In genomic region chr2:55961318-55961911, GRCh38 we compare ENCODE assay signal across 8 cellular contexts. TPM values are rescaled to one million over a fixed set of nuclear protein-coding genes. Genes with fewer than 3 reads are reported as not detected.
A peak's percentile ranks its signal among the peaks of the same experiment; 100 is the strongest.
DNase-seq lines count a peak whose midpoint lies in the region; ATAC-seq and TF ChIP-seq lines count a peak whose summit lies in the region.

No MANE protein-coding gene starts in this region.

- no peaks in the 10 kb centered on the region for H3K9me3 ChIP-seq in SJSA1 (replicated peaks)
- no peaks in the 10 kb centered on the region for H3K9me3 ChIP-seq in gastrocnemius medialis
- H3K9me3 ChIP-seq in CD8-positive, alpha-beta memory T cell (ENCODE audit: low read length): no peaks in the 10 kb centered on the region

- H3K27ac ChIP-seq in 22Rv1 (no peak overlapping the region), SJSA1 (peak overlapping the region; percentile 52), gastrocnemius medialis (no peak overlapping the region)
- no peak overlapping the region for H3K27ac ChIP-seq in CD8-positive, alpha-beta memory T cell (ENCODE audit: low read depth, low read length)

- no peak for TF ChIP-seq POLR2A in gastrocnemius medialis (IDR thresholded peaks at IDR 0.05)

- TF ChIP-seq CTCF in 22Rv1 (IDR thresholded peaks at IDR 0.05): peak; percentile 85
- peak; percentile 46 for TF ChIP-seq CTCF in GM10266 (IDR thresholded peaks at IDR 0.05; ENCODE audit: control insufficient read depth, insufficient read depth, low read depth, missing control alignments)
- TF ChIP-seq CTCF in gastrocnemius medialis (IDR thresholded peaks at IDR 0.05 in 4 of 5, conservative IDR thresholded peaks at IDR 0.05 in 1 of 5): peak in 3 of 5 experiments; percentile 17 to 51 (median 33)

- in situ Hi-C loops in gastrocnemius medialis (cut with MboI; ENCODE audit: low sequenced_read_pairs in 4 of 4): loop anchor here in 3 of 4 donors (25.0 kb wide), 1 partner anchor 199 kb away; no protein-coding TSS in a partner anchor

- H3K27me3 ChIP-seq in SJSA1 (replicated peaks) (no peaks in the 10 kb centered on the region), gastrocnemius medialis (no peaks in the 10 kb centered on the region)
- H3K27me3 ChIP-seq in CD8-positive, alpha-beta memory T cell (ENCODE audit: insufficient read depth, low read length, poor library complexity, severe bottlenecking): no peaks in the 10 kb centered on the region

- DNase-seq in GM10266 (ENCODE audit: extremely low spot score) (peak; percentile 30), SJSA1 (ENCODE audit: low read depth in 1 of 2, low spot score in 2 of 2) (peak in 1 of 2 experiments; percentile 62), fibroblast of the conjunctiva (ENCODE audit: low read depth) (peak; percentile 65), gastrocnemius medialis (no peak)
- DNase-seq in activated CD4-positive, alpha-beta T cell treated with anti-CD3 and anti-CD28 coated beads, Interleukin-2, amount 10 ng/mL, durations not matched to agents 7 days and 5 days: no peak
- DNase-seq in CD8-positive, alpha-beta memory T cell: no peak

- CTCF ChIA-PET in activated CD4-positive, alpha-beta T cell treated with anti-CD3 and anti-CD28 coated beads, Interleukin-2, amount 10 ng/mL, durations not matched to agents 7 days and 5 days (lab: Charles Lee): interaction anchor here (1.7 kb wide), 1 partner anchor 25 kb away, joined by 5 read pairs; no protein-coding TSS in a partner anchor
- CTCF ChIA-PET in CD8-positive, alpha-beta memory T cell (lab: Charles Lee): no interaction called here

- no peak for TF ChIP-seq EP300 in Ishikawa (IDR thresholded peaks at IDR 0.05; ENCODE audit: borderline replicate concordance)

- ATAC-seq in gastrocnemius medialis: no peak

- no peak overlapping the region for H3K4me3 Mint-ChIP-seq in activated CD4-positive, alpha-beta T cell treated with anti-CD3 and anti-CD28 coated beads, Interleukin-2, amount 10 ng/mL, durations not matched to agents 7 days and 5 days
- no peak overlapping the region for H3K4me3 Mint-ChIP-seq in CD8-positive, alpha-beta memory T cell

- intact Hi-C loops in gastrocnemius medialis (cut with DNase I; ENCODE audit: low total_unique reads): loop anchor here (2.0 to 5.0 kb wide), 2 partner anchors 184 to 243 kb away; no protein-coding TSS in a partner anchor

- H3K36me3 ChIP-seq in SJSA1 (no peaks in the 10 kb centered on the region), gastrocnemius medialis (no peaks in the 10 kb centered on the region)
- no peaks in the 10 kb centered on the region for H3K36me3 ChIP-seq in CD8-positive, alpha-beta memory T cell (ENCODE audit: insufficient read depth, low read length)

- H3K4me3 ChIP-seq in SJSA1 (no peak overlapping the region), gastrocnemius medialis (no peak overlapping the region)
- no peak overlapping the region for H3K4me3 ChIP-seq in CD8-positive, alpha-beta memory T cell (ENCODE audit: low read length)

- no peak overlapping the region for H3K27ac Mint-ChIP-seq in activated CD4-positive, alpha-beta T cell treated with anti-CD3 and anti-CD28 coated beads, Interleukin-2, amount 10 ng/mL, durations not matched to agents 7 days and 5 days
- no peak overlapping the region for H3K27ac Mint-ChIP-seq in CD8-positive, alpha-beta memory T cell

- H3K36me3 Mint-ChIP-seq in activated CD4-positive, alpha-beta T cell treated with anti-CD3 and anti-CD28 coated beads, Interleukin-2, amount 10 ng/mL, durations not matched to agents 7 days and 5 days (ENCODE audit: low read depth): no peaks in the 10 kb centered on the region
- H3K36me3 Mint-ChIP-seq in CD8-positive, alpha-beta memory T cell: no peaks in the 10 kb centered on the region

- H3K27me3 Mint-ChIP-seq in activated CD4-positive, alpha-beta T cell treated with anti-CD3 and anti-CD28 coated beads, Interleukin-2, amount 10 ng/mL, durations not matched to agents 7 days and 5 days: peaks cover 2% of the 10 kb centered on the region
- peaks cover 0 to 3% of the 10 kb centered on the region in 2 donors for H3K27me3 Mint-ChIP-seq in CD8-positive, alpha-beta memory T cell

- H3K4me1 ChIP-seq in SJSA1 (replicated peaks) (peaks cover 63% of the 10 kb centered on the region), gastrocnemius medialis (no peaks in the 10 kb centered on the region)
- H3K4me1 ChIP-seq in CD8-positive, alpha-beta memory T cell (ENCODE audit: insufficient read depth, low read length): no peaks in the 10 kb centered on the region

- peak; percentile 68 for TF ChIP-seq RAD21 in Ishikawa (IDR thresholded peaks at IDR 0.05; ENCODE audit: low read depth)

- POLR2A ChIA-PET in activated CD4-positive, alpha-beta T cell treated with anti-CD3 and anti-CD28 coated beads, Interleukin-2, amount 10 ng/mL, durations not matched to agents 7 days and 5 days (lab: Charles Lee): no interaction called here
- POLR2A ChIA-PET in CD8-positive, alpha-beta memory T cell (lab: Charles Lee): no interaction called here

- no peaks in the 10 kb centered on the region for H3K9me3 Mint-ChIP-seq in activated CD4-positive, alpha-beta T cell treated with anti-CD3 and anti-CD28 coated beads, Interleukin-2, amount 10 ng/mL, durations not matched to agents 7 days and 5 days
- peaks cover 0 to 6% (median 3%) of the 10 kb centered on the region in 5 donors for H3K9me3 Mint-ChIP-seq in CD8-positive, alpha-beta memory T cell

- no peaks in the 10 kb centered on the region for H3K4me1 Mint-ChIP-seq in activated CD4-positive, alpha-beta T cell treated with anti-CD3 and anti-CD28 coated beads, Interleukin-2, amount 10 ng/mL, durations not matched to agents 7 days and 5 days
- no peaks in the 10 kb centered on the region for H3K4me1 Mint-ChIP-seq in CD8-positive, alpha-beta memory T cell

TF ChIP-seq in Ishikawa, 13 proteins besides CTCF, POLR2A, EP300 and RAD21:
- TF ChIP-seq TCF12 (IDR thresholded peaks at IDR 0.05; ENCODE audit: low read depth): no peak
- no peak for TF ChIP-seq NFIC (IDR thresholded peaks at IDR 0.05)
- no peak for TF ChIP-seq YY1 (IDR thresholded peaks at IDR 0.05; ENCODE audit: low read depth)
- TF ChIP-seq TEAD4 (IDR thresholded peaks at IDR 0.05): no peak

RNA-seq across cellular contexts. Expression of gene EFEMP1, which starts 37.8 kb away (rescaled TPM):
- 283 and 287 TPM in 2 replicates for total RNA-seq in SJSA1 (2014; rRNA removed; shearing (Covaris generic))
- 10 to 100 TPM in 3 of 4 donors, 1 to 10 TPM in 1; 1.5 to 30.1 (median 20.8) TPM for total RNA-seq in gastrocnemius medialis
- not detected for total RNA-seq in activated CD4-positive, alpha-beta T cell treated with anti-CD3 and anti-CD28 coated beads, Interleukin-2, amount 10 ng/mL, durations not matched to agents 7 days and 5 days
- not detected for total RNA-seq in CD8-positive, alpha-beta memory T cell
- not detected for polyA plus RNA-seq in CD8-positive, alpha-beta memory T cell

Comparison
In these comparisons a context has a peak if more than half of its experiments do, and no peak if none do; other contexts are left out.
1. CTCF ChIP-seq: peak in every context shown above with its lines; median percentile 85 in 22Rv1; 46 in GM10266; 33 in gastrocnemius medialis.
2. DNase-seq: peak in GM10266 (single experiment) and fibroblast of the conjunctiva (single experiment); none in gastrocnemius medialis (0 of 2), activated CD4-positive, alpha-beta T cell treated with anti-CD3 and anti-CD28 coated beads, Interleukin-2, amount 10 ng/mL, durations not matched to agents 7 days and 5 days (single experiment) and CD8-positive, alpha-beta memory T cell (0 of 5).